ENCODE assay signal across 8 cellular contexts in the genomic region with DNA sequence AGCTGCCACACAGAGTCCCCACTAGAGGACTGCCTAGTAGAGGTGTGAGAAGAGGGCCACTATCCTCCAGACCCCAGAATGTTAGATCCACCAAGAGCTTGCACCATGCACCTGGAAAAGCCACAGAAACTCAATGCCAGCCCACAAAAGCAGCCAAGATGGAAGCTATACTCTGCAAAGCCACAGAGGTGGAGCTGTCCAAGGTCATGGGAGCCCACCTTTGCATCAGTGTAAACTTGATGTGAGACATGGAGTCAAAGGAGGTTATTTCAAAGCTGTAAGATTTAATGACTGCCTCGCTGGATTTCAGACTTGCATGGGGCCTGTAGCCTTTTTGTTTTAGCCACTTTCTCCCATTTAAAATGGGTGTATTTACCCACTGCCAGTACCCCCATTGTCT.
"Had no signal": no experiment of that assay in that cellular context is flagged by ENCODE, and none has a peak within 500 bp of the region (broad histone marks: within the 10 kb centered on the region; RNA-seq: fewer than 3 reads in every experiment).

No MANE protein-coding gene starts in this region.

- H3K4me1 ChIP-seq: HAP-1 had no signal

- H3K27ac ChIP-seq: GM23248 had no signal

- H2AFZ ChIP-seq: GM23248 had no signal

- H3K4me3 ChIP-seq: GM23248, HAP-1, K562 had no signal

- DNase-seq: GM23248, GOT3, H7, IMR-90, KG1 had no signal

- ATAC-seq: HCT116, K562 had no signal

- H3K9ac ChIP-seq: GM23248 had no signal

- H3K36me3 ChIP-seq: HAP-1 had no signal

- H3K9me3 ChIP-seq: HAP-1 had no signal
